ENCODE assay signal across 14 cellular contexts in genomic region chr1:23728997-23729390, GRCh38. TPM values are rescaled to one million over a fixed set of nuclear protein-coding genes. Genes with fewer than 3 reads are reported as not detected.
A peak's percentile ranks its signal among the peaks of the same experiment; 100 is the strongest.
DNase-seq lines count a peak whose midpoint lies in the region; ATAC-seq and TF ChIP-seq lines count a peak whose summit lies in the region.
"Had no signal": no experiment of that assay in that cellular context is flagged by ENCODE, and none has a peak within 500 bp of the region (broad histone marks: within the 10 kb centered on the region; RNA-seq: fewer than 3 reads in every experiment).

No MANE protein-coding gene starts in this region.

- H4K20me1 ChIP-seq in OCI-LY3 (ENCODE audit: insufficient read depth, low read length): no peaks in the 10 kb centered on the region

- H3K27me3 ChIP-seq in OCI-LY3 (ENCODE audit: low read depth, low read length) (no peaks in the 10 kb centered on the region), upper lobe of right lung (no peaks in the 10 kb centered on the region)
- H3K27me3 ChIP-seq: gastroesophageal sphincter had no signal

- peak overlapping the region; percentile 63 for H3K27ac Mint-ChIP-seq in activated naive CD8-positive, alpha-beta T cell treated with anti-CD3 and anti-CD28 coated beads, Interleukin-2, amount 50 U/mL, for 24 hours
- no peak overlapping the region for H3K27ac Mint-ChIP-seq in activated naive CD8-positive, alpha-beta T cell treated with anti-CD3 and anti-CD28 coated beads for 36 hours
- H3K27ac Mint-ChIP-seq in activated naive CD4-positive, alpha-beta T cell treated with anti-CD3 and anti-CD28 coated beads, Interleukin-2, amount 10 ng/mL, durations not matched to agents 7 days and 5 days: no peak overlapping the region

- H3K27ac ChIP-seq in OCI-LY3 (ENCODE audit: low read length) (peak overlapping the region; percentile 88), upper lobe of right lung (peak overlapping the region; percentile 76)
- H3K27ac ChIP-seq: gastroesophageal sphincter, left ventricle myocardium inferior had no signal

- no peak overlapping the region for H3K4me3 ChIP-seq in OCI-LY3 (ENCODE audit: low read length)
- no peak overlapping the region for H3K4me3 ChIP-seq in upper lobe of right lung
- H3K4me3 ChIP-seq: gastroesophageal sphincter, left ventricle myocardium inferior had no signal

- H3K9ac ChIP-seq in OCI-LY3 (ENCODE audit: low read length): peak overlapping the region; percentile 29; the same call in 1 of the 2 replicates

- no peak for TF ChIP-seq CTCF in OCI-LY3 (IDR thresholded peaks at IDR 0.05; ENCODE audit: low read depth, low read length)
- TF ChIP-seq CTCF in upper lobe of right lung (IDR thresholded peaks at IDR 0.05): no peak

- H3K9me3 ChIP-seq in OCI-LY3 (ENCODE audit: insufficient read depth, low read length) (no peaks in the 10 kb centered on the region), upper lobe of right lung (no peaks in the 10 kb centered on the region)
- H3K9me3 ChIP-seq: gastroesophageal sphincter, left ventricle myocardium inferior had no signal

- no peak for DNase-seq in activated naive CD8-positive, alpha-beta T cell treated with anti-CD3 and anti-CD28 coated beads, Interleukin-2, amount 50 U/mL, for 24 hours
- DNase-seq in activated naive CD8-positive, alpha-beta T cell treated with anti-CD3 and anti-CD28 coated beads for 36 hours: no peak
- DNase-seq in upper lobe of right lung (no peak), RKO (ENCODE audit: low spot score) (no peak), hepatic stellate cell (ENCODE audit: low spot score) (no peak)
- no peak for DNase-seq in activated naive CD4-positive, alpha-beta T cell treated with anti-CD3 and anti-CD28 coated beads, Interleukin-2, amount 10 ng/mL, durations not matched to agents 7 days and 5 days
- DNase-seq: 8988T; amniotic stem cell; left ventricle myocardium inferior; NCI-H2081; stimulated activated naive CD4-positive, alpha-beta T cell treated with Interleukin-2 at 50 U/mL for 16 hours had no signal

- H3K4me1 ChIP-seq in OCI-LY3 (ENCODE audit: low read length) (peaks cover 54% of the 10 kb centered on the region), upper lobe of right lung (peaks cover 26% of the 10 kb centered on the region)

- CTCF ChIA-PET in activated naive CD4-positive, alpha-beta T cell treated with anti-CD3 and anti-CD28 coated beads, Interleukin-2, amount 10 ng/mL, durations not matched to agents 7 days and 5 days (lab: Charles Lee): no interaction called here

- H3K79me2 ChIP-seq in OCI-LY3 (ENCODE audit: low read length): no peaks in the 10 kb centered on the region

- intact Hi-C loops in upper lobe of right lung (cut with DNase I): no loop called here

- H2AFZ ChIP-seq in OCI-LY3 (ENCODE audit: low read depth, low read length): no peak overlapping the region

- H3K27me3 Mint-ChIP-seq in activated naive CD8-positive, alpha-beta T cell treated with anti-CD3 and anti-CD28 coated beads, Interleukin-2, amount 50 U/mL, for 24 hours: no peaks in the 10 kb centered on the region
- no peaks in the 10 kb centered on the region for H3K27me3 Mint-ChIP-seq in activated naive CD8-positive, alpha-beta T cell treated with anti-CD3 and anti-CD28 coated beads for 36 hours
- H3K27me3 Mint-ChIP-seq in activated naive CD4-positive, alpha-beta T cell treated with anti-CD3 and anti-CD28 coated beads, Interleukin-2, amount 10 ng/mL, durations not matched to agents 7 days and 5 days: no peaks in the 10 kb centered on the region

- H3K4me1 Mint-ChIP-seq in activated naive CD8-positive, alpha-beta T cell treated with anti-CD3 and anti-CD28 coated beads, Interleukin-2, amount 50 U/mL, for 24 hours: peaks cover 26% of the 10 kb centered on the region
- peaks cover 7% of the 10 kb centered on the region for H3K4me1 Mint-ChIP-seq in activated naive CD8-positive, alpha-beta T cell treated with anti-CD3 and anti-CD28 coated beads for 36 hours
- H3K4me1 Mint-ChIP-seq in activated naive CD4-positive, alpha-beta T cell treated with anti-CD3 and anti-CD28 coated beads, Interleukin-2, amount 10 ng/mL, durations not matched to agents 7 days and 5 days: no peaks in the 10 kb centered on the region

- H3K36me3 Mint-ChIP-seq in activated naive CD8-positive, alpha-beta T cell treated with anti-CD3 and anti-CD28 coated beads, Interleukin-2, amount 50 U/mL, for 24 hours (ENCODE audit: low read depth): no peaks in the 10 kb centered on the region
- no peaks in the 10 kb centered on the region for H3K36me3 Mint-ChIP-seq in activated naive CD8-positive, alpha-beta T cell treated with anti-CD3 and anti-CD28 coated beads for 36 hours
- H3K36me3 Mint-ChIP-seq in activated naive CD4-positive, alpha-beta T cell treated with anti-CD3 and anti-CD28 coated beads, Interleukin-2, amount 10 ng/mL, durations not matched to agents 7 days and 5 days: no peaks in the 10 kb centered on the region

- no peak overlapping the region for H3K4me3 Mint-ChIP-seq in activated naive CD8-positive, alpha-beta T cell treated with anti-CD3 and anti-CD28 coated beads, Interleukin-2, amount 50 U/mL, for 24 hours
- H3K4me3 Mint-ChIP-seq in activated naive CD8-positive, alpha-beta T cell treated with anti-CD3 and anti-CD28 coated beads for 36 hours: no peak overlapping the region
- H3K4me3 Mint-ChIP-seq in activated naive CD4-positive, alpha-beta T cell treated with anti-CD3 and anti-CD28 coated beads, Interleukin-2, amount 10 ng/mL, durations not matched to agents 7 days and 5 days: no peak overlapping the region

- H3K36me3 ChIP-seq in OCI-LY3 (replicated peaks; ENCODE audit: low read depth, low read length) (no peaks in the 10 kb centered on the region), upper lobe of right lung (no peaks in the 10 kb centered on the region)
- H3K36me3 ChIP-seq: gastroesophageal sphincter had no signal

- no peak for ATAC-seq in activated naive CD8-positive, alpha-beta T cell treated with anti-CD3 and anti-CD28 coated beads, Interleukin-2, amount 50 U/mL, for 24 hours
- ATAC-seq in HG02759 (IDR thresholded peaks at IDR 0.05; ENCODE audit: unreplicated experiment): peak; percentile 43
- ATAC-seq in upper lobe of right lung: no peak
- ATAC-seq: gastroesophageal sphincter had no signal

- H3K9me3 Mint-ChIP-seq in activated naive CD8-positive, alpha-beta T cell treated with anti-CD3 and anti-CD28 coated beads, Interleukin-2, amount 50 U/mL, for 24 hours: no peaks in the 10 kb centered on the region
- H3K9me3 Mint-ChIP-seq in activated naive CD8-positive, alpha-beta T cell treated with anti-CD3 and anti-CD28 coated beads for 36 hours: no peaks in the 10 kb centered on the region
- no peaks in the 10 kb centered on the region for H3K9me3 Mint-ChIP-seq in activated naive CD4-positive, alpha-beta T cell treated with anti-CD3 and anti-CD28 coated beads, Interleukin-2, amount 10 ng/mL, durations not matched to agents 7 days and 5 days

- peak overlapping the region; percentile 70 for H3K4me2 ChIP-seq in OCI-LY3 (ENCODE audit: low read length)

RNA-seq across cellular contexts. Expression of gene ELOA, which starts 14.3 kb away (rescaled TPM):
- 10 to 100 TPM; 58.5 to 60.6 TPM for total RNA-seq in activated naive CD8-positive, alpha-beta T cell treated with anti-CD3 and anti-CD28 coated beads for 36 hours
- 66.2 TPM for total RNA-seq in upper lobe of right lung

RNA-seq across cellular contexts. Expression of gene RPL11, which starts 37.4 kb away (rescaled TPM):
- 1,000 to 10,000 TPM; 1,457 to 1,518 TPM for total RNA-seq in activated naive CD8-positive, alpha-beta T cell treated with anti-CD3 and anti-CD28 coated beads for 36 hours
- 895 TPM for total RNA-seq in upper lobe of right lung

RNA-seq across cellular contexts. Expression of gene PITHD1, which starts 49.2 kb away (rescaled TPM):
- total RNA-seq in activated naive CD8-positive, alpha-beta T cell treated with anti-CD3 and anti-CD28 coated beads for 36 hours: 10 to 100 TPM; 89.1 to 92.3 TPM
- 46.5 TPM for total RNA-seq in upper lobe of right lung
